9 cellular contexts compared by ENCODE assay signal in genomic region chr15:28321679-28322078, GRCh38. TPM values are rescaled to one million over a fixed set of nuclear protein-coding genes. Genes with fewer than 3 reads are reported as not detected.
A peak's percentile ranks its signal among the peaks of the same experiment; 100 is the strongest.
DNase-seq lines count a peak whose midpoint lies in the region; ATAC-seq, FAIRE-seq and TF ChIP-seq lines count a peak whose summit lies in the region.
"Not testable (repeated sequence)": the region's sequence is repeated elsewhere in the genome, so short reads cannot be mapped to it uniquely, and the experiment has no call there.
"Had no signal": no experiment of that assay in that cellular context is flagged by ENCODE, and none has a peak within 500 bp of the region (broad histone marks: within the 10 kb centered on the region; RNA-seq: fewer than 3 reads in every experiment).

No MANE protein-coding gene starts in this region.

- intact Hi-C loops in OCI-LY7 (cut with micrococcal nuclease; ENCODE audit: unreplicated experiment); activated CD8-positive, alpha-beta T cell treated with anti-CD3 and anti-CD28 coated beads for 36 hours (cut with micrococcal nuclease); GM12878 (cut with micrococcal nuclease; ENCODE audit: unreplicated experiment): not testable (repeated sequence)

- in situ Hi-C loops in GM12878 (cut with MboI) = not testable (repeated sequence)

- H3K4me3 ChIP-seq in GM12865 (ENCODE audit: low read depth, low read length) (peak overlapping the region; percentile 51), OCI-LY7 (ENCODE audit: low read depth, low read length, poor library complexity, severe bottlenecking) (peak overlapping the region; percentile 62), GM12878 (peak overlapping the region; percentile 71; the same call in 1 of the 2 replicates), fibroblast of pulmonary artery (replicated peaks; ENCODE audit: low read depth, low read length) (peak overlapping the region; percentile 48), smooth muscle cell (peak overlapping the region; percentile 53)

- POLR2A ChIA-PET in OCI-LY7 (lab: Charles Lee); activated CD8-positive, alpha-beta T cell treated with anti-CD3 and anti-CD28 coated beads for 36 hours (lab: Charles Lee); GM12878 (lab: Charles Lee): not testable (repeated sequence)

- H3K9me3 ChIP-seq in OCI-LY7 (ENCODE audit: low read length); GM12878 (replicated peaks; ENCODE audit: control insufficient read depth, insufficient read depth, low read length); smooth muscle cell (replicated peaks; ENCODE audit: low read depth): not testable (repeated sequence)

- not testable (repeated sequence) for H3K36me3 Mint-ChIP-seq in activated CD8-positive, alpha-beta T cell treated with anti-CD3 and anti-CD28 coated beads for 36 hours (ENCODE audit: low read depth); mesothelial cell of epicardium

- CTCF ChIA-PET in OCI-LY7 (lab: Charles Lee; ENCODE audit: unreplicated experiment); activated CD8-positive, alpha-beta T cell treated with anti-CD3 and anti-CD28 coated beads for 36 hours (lab: Charles Lee); GM12878 (lab: Yijun Ruan, JAX): not testable (repeated sequence)

- peaks cover 14% of the 10 kb centered on the region for H3K36me3 ChIP-seq in OCI-LY7 (ENCODE audit: insufficient read depth, low read length)
- not testable (repeated sequence) for H3K36me3 ChIP-seq in GM12878 (ENCODE audit: control insufficient read depth in 2 of 2, insufficient read depth in 2 of 2, low read length in 1 of 2); smooth muscle cell (ENCODE audit: low read depth)

- peak overlapping the region; percentile 48 for H3K27ac ChIP-seq in OCI-LY7 (ENCODE audit: low read depth, low read length, poor library complexity, severe bottlenecking)
- peak overlapping the region; percentile 48; the same call in 1 of the 2 replicates for H3K27ac ChIP-seq in GM12878 (ENCODE audit: control insufficient read depth, insufficient read depth)
- H3K27ac ChIP-seq in smooth muscle cell (ENCODE audit: low read depth) = not testable (repeated sequence)

- H2AFZ ChIP-seq in OCI-LY7 (ENCODE audit: low read length); GM12878 (ENCODE audit: control insufficient read depth, low read depth, low read length); smooth muscle cell (ENCODE audit: low read depth): not testable (repeated sequence)

- not testable (repeated sequence) for H4K20me1 ChIP-seq in OCI-LY7 (ENCODE audit: insufficient read depth, low read length); GM12878 (ENCODE audit: control insufficient read depth, insufficient read depth); smooth muscle cell (ENCODE audit: low read depth)

- not testable (repeated sequence) for H3K79me2 ChIP-seq in OCI-LY7 (ENCODE audit: insufficient read depth, low read depth, low read length); GM12878 (ENCODE audit: control insufficient read depth, insufficient read depth, low read length); smooth muscle cell (ENCODE audit: low read depth)

- FAIRE-seq in GM12878 (lab: Jason Lieb, UNC) = not testable (repeated sequence)

- peak overlapping the region; percentile 98 for H3K4me3 Mint-ChIP-seq in activated CD8-positive, alpha-beta T cell treated with anti-CD3 and anti-CD28 coated beads for 36 hours
- H3K4me3 Mint-ChIP-seq in mesothelial cell of epicardium = peak overlapping the region; percentile 97

- RAD21 ChIA-PET in GM12878 (lab: Charles Lee; ENCODE audit: unreplicated experiment) = not testable (repeated sequence)

- H3K27me3 Mint-ChIP-seq in activated CD8-positive, alpha-beta T cell treated with anti-CD3 and anti-CD28 coated beads for 36 hours; mesothelial cell of epicardium (ENCODE audit: low read depth): not testable (repeated sequence)

- not testable (repeated sequence) for H3K9me3 Mint-ChIP-seq in activated CD8-positive, alpha-beta T cell treated with anti-CD3 and anti-CD28 coated beads for 36 hours; mesothelial cell of epicardium

- ATAC-seq in activated CD8-positive, alpha-beta T cell treated with anti-CD3 and anti-CD28 coated beads for 36 hours; GM12878: not testable (repeated sequence)

- H3K4me2 ChIP-seq in OCI-LY7 (ENCODE audit: low read length) = peak overlapping the region; percentile 34; the same call in 1 of the 2 replicates
- H3K4me2 ChIP-seq in GM12878 (ENCODE audit: control insufficient read depth, insufficient read depth) = not testable (repeated sequence)
- peak overlapping the region; percentile 80 for H3K4me2 ChIP-seq in smooth muscle cell

- not testable (repeated sequence) for H3K4me1 Mint-ChIP-seq in activated CD8-positive, alpha-beta T cell treated with anti-CD3 and anti-CD28 coated beads for 36 hours (ENCODE audit: low read depth); mesothelial cell of epicardium

- not testable (repeated sequence) for H3K9me2 ChIP-seq in OCI-LY7 (ENCODE audit: insufficient read depth, low read length)

- TF ChIP-seq POLR2A in GM12878 (IDR thresholded peaks at IDR 0.05; ENCODE audit: low read depth, low read length) = not testable (repeated sequence)

- not testable (repeated sequence) for TF ChIP-seq CTCF in GM12865 (IDR thresholded peaks at IDR 0.05; ENCODE audit: insufficient read depth, low read depth, low read length, missing control alignments); OCI-LY7 (conservative IDR thresholded peaks at IDR 0.05; ENCODE audit: low read length); activated CD8-positive, alpha-beta T cell treated with anti-CD3 and anti-CD28 coated beads for 36 hours (IDR thresholded peaks at IDR 0.05); GM12878 (IDR thresholded peaks at IDR 0.05 in 2 of 3, conservative IDR thresholded peaks at IDR 0.05 in 1 of 3; ENCODE audit: control insufficient read depth in 2 of 3, extremely low read depth in 1 of 3, insufficient read depth in 1 of 3, low read depth in 3 of 3, low read length in 3 of 3); fibroblast of pulmonary artery (IDR thresholded peaks at IDR 0.05; ENCODE audit: low read length, missing control alignments); mesothelial cell of epicardium (IDR thresholded peaks at IDR 0.05; ENCODE audit: unreplicated experiment); smooth muscle cell (IDR thresholded peaks at IDR 0.05; ENCODE audit: borderline replicate concordance, insufficient read depth, poor library complexity, severe bottlenecking)

- H3F3A ChIP-seq in smooth muscle cell (ENCODE audit: low read depth) = not testable (repeated sequence)

- not testable (repeated sequence) for TF ChIP-seq EP300 in GM12878 (IDR thresholded peaks at IDR 0.05; ENCODE audit: borderline replicate concordance in 1 of 2, control insufficient read depth in 1 of 2, low read depth in 2 of 2, low read length in 2 of 2)

- not testable (repeated sequence) for TF ChIP-seq RAD21 in GM12878 (IDR thresholded peaks at IDR 0.05; ENCODE audit: insufficient read depth, low read depth, low read length)

- SMC1A ChIA-PET in GM12878 (lab: Charles Lee; ENCODE audit: uncharacterized antibody, unreplicated experiment) = not testable (repeated sequence)

- H3K4me1 ChIP-seq in OCI-LY7 (ENCODE audit: insufficient read depth, low read length, poor library complexity, severe bottlenecking); GM12878 (ENCODE audit: control insufficient read depth, insufficient read depth, low read length); smooth muscle cell (ENCODE audit: low read depth): not testable (repeated sequence)

- not testable (repeated sequence) for DNase-seq in GM12865 (ENCODE audit: low read depth); OCI-LY7 (ENCODE audit: low spot score); GM12878 (ENCODE audit: low read depth, low spot score); fibroblast of pulmonary artery (ENCODE audit: low read depth); mesothelial cell of epicardium (ENCODE audit: low spot score in 2 of 2, unreplicated experiment in 2 of 2); smooth muscle cell (lab: John Stamatoyannopoulos, UW; ENCODE audit: unreplicated experiment)
- DNase-seq in activated CD8-positive, alpha-beta T cell treated with anti-CD3 and anti-CD28 coated beads for 36 hours = peak; percentile 19

- 0% methylated on average over 10 of the region's 34 CpGs for WGBS in GM12878 (ENCODE audit: insufficient coverage, insufficient replicate concordance, low lambda C conversion rate, missing lambda C conversion rate)
- WGBS in smooth muscle cell (ENCODE audit: low lambda C conversion rate) = 2% methylated on average over 11 of the region's 34 CpGs

- not testable (repeated sequence) for H3K27me3 ChIP-seq in GM12878 (replicated peaks in 1 of 2; ENCODE audit: control insufficient read depth in 2 of 2, insufficient read depth in 2 of 2, low read length in 1 of 2); smooth muscle cell (ENCODE audit: low read depth)

- H3K9ac ChIP-seq in GM12878 (ENCODE audit: control insufficient read depth, insufficient read depth, low read length); smooth muscle cell (ENCODE audit: low read depth): not testable (repeated sequence)

- peak overlapping the region; percentile 96 for H3K27ac Mint-ChIP-seq in activated CD8-positive, alpha-beta T cell treated with anti-CD3 and anti-CD28 coated beads for 36 hours
- peak overlapping the region; percentile 92 for H3K27ac Mint-ChIP-seq in mesothelial cell of epicardium

- BruUV-seq in OCI-LY7 (replicated peaks; lab: Mats Ljungman, UMichigan); GM12878 (replicated peaks; lab: Mats Ljungman, UMichigan): not testable (repeated sequence)

RNA-seq across cellular contexts. Expression of gene HERC2, which starts 0.3 kb away (rescaled TPM):
- total RNA-seq in OCI-LY7 (2014; rRNA removed; shearing (Covaris generic)) = 45.9 and 55.5 TPM in 2 replicates
- total RNA-seq in OCI-LY7 (2022) (94.0 and 102 TPM in 2 replicates), GM12878 (2014; rRNA removed) (28.2 and 29.8 TPM in 2 replicates), GM12878 (2014; rRNA removed; fragmentation: Illumina TruSeq; extraction: Trizol) (18.5 and 19.7 TPM in 2 replicates), GM12878 (2021) (39.0 and 39.8 TPM in 2 replicates), mesothelial cell of epicardium (78.3 to 85.7 TPM (median 84.6 TPM) in 3 replicates), smooth muscle cell (23.4 and 33.1 TPM in 2 replicates)
- 10 to 100 TPM; 29.5 to 32.3 TPM for total RNA-seq in activated CD8-positive, alpha-beta T cell treated with anti-CD3 and anti-CD28 coated beads for 36 hours
- 119 and 124 TPM in 2 replicates for total RNA-seq in GM12878 (2013; cell fraction: nucleolus; rRNA removed)
- polyA plus RNA-seq in GM12878 (2011; ENCODE audit: low read depth) = 10.7 TPM
- polyA plus RNA-seq in GM12878 (2011; rRNA removed) (8.7 and 12.8 TPM in 2 replicates), GM12878 (2014; fragmentation: Illumina TruSeq; extraction: Trizol) (21.2 and 35.7 TPM in 2 replicates), GM12878 (2014; fragmentation: Nextera tagmentation; extraction: Ambion mirVana) (1 to 10 TPM; 6.1 to 8.0 TPM), GM12878 (2014; rRNA removed) (23.7 and 27.1 TPM in 2 replicates), GM12878 (2016; fragmentation: Nextera tagmentation; extraction: Ambion mirVana) (10 to 100 TPM; 24.3 to 31.2 TPM), smooth muscle cell (19.9 and 30.6 TPM in 2 replicates)
- polyA plus RNA-seq in GM12878 (2011; cell fraction: cytosol; rRNA removed) = 17.1 and 21.9 TPM in 2 replicates
- 54.6 and 71.7 TPM in 2 replicates for polyA plus RNA-seq in GM12878 (2011; cell fraction: nucleus; rRNA removed)
- 19.3 and 20.3 TPM in 2 replicates for polyA plus RNA-seq in GM12878 (2012)
- polyA minus RNA-seq in GM12878 (2011; rRNA and poly(A)+ RNA removed) = 21.5 and 38.2 TPM in 2 replicates
- 15.4 and 16.6 TPM in 2 replicates for polyA minus RNA-seq in GM12878 (2011; cell fraction: cytosol; rRNA and poly(A)+ RNA removed)
- 30.1 and 59.3 TPM in 2 replicates for polyA minus RNA-seq in GM12878 (2011; cell fraction: nucleus; rRNA and poly(A)+ RNA removed)

RNA-seq across cellular contexts. Expression of gene GOLGA6L24, which starts 36.2 kb away (rescaled TPM):
- total RNA-seq in OCI-LY7 (2014; rRNA removed; shearing (Covaris generic)) = not detected in 2 replicates
- total RNA-seq in OCI-LY7 (2022) (not detected in 2 replicates), GM12878 (2014; rRNA removed) (not detected in 2 replicates), GM12878 (2014; rRNA removed; fragmentation: Illumina TruSeq; extraction: Trizol) (not detected in 2 replicates), GM12878 (2021) (not detected in 2 replicates), mesothelial cell of epicardium (not detected in 3 replicates), smooth muscle cell (not detected in 2 replicates)
- not detected for total RNA-seq in activated CD8-positive, alpha-beta T cell treated with anti-CD3 and anti-CD28 coated beads for 36 hours
- total RNA-seq in GM12878 (2013; cell fraction: nucleolus; rRNA removed) = not detected in 2 replicates
- polyA plus RNA-seq in GM12878 (2011; ENCODE audit: low read depth) = not detected
- polyA plus RNA-seq in GM12878 (2011; rRNA removed) (not detected in 2 replicates), GM12878 (2014; fragmentation: Illumina TruSeq; extraction: Trizol) (not detected in 2 replicates), GM12878 (2014; fragmentation: Nextera tagmentation; extraction: Ambion mirVana) (not detected), GM12878 (2014; rRNA removed) (not detected in 2 replicates), GM12878 (2016; fragmentation: Nextera tagmentation; extraction: Ambion mirVana) (not detected), smooth muscle cell (not detected in 2 replicates)
- polyA plus RNA-seq in GM12878 (2011; cell fraction: cytosol; rRNA removed) = not detected in 2 replicates
- polyA plus RNA-seq in GM12878 (2011; cell fraction: nucleus; rRNA removed) = not detected in 2 replicates
- polyA plus RNA-seq in GM12878 (2012) = not detected in 2 replicates
- polyA minus RNA-seq in GM12878 (2011; rRNA and poly(A)+ RNA removed) = not detected in 2 replicates
- polyA minus RNA-seq in GM12878 (2011; cell fraction: cytosol; rRNA and poly(A)+ RNA removed) = not detected in 2 replicates
- not detected in 2 replicates for polyA minus RNA-seq in GM12878 (2011; cell fraction: nucleus; rRNA and poly(A)+ RNA removed)
- total RNA-seq: dermis microvascular lymphatic vessel endothelial cell, H1 had no signal
- polyA plus RNA-seq: H1 had no signal

RNA-seq across cellular contexts. Expression of gene GOLGA8F, which starts 56.8 kb away (rescaled TPM):
- not detected in 2 replicates for total RNA-seq in OCI-LY7 (2014; rRNA removed; shearing (Covaris generic))
- total RNA-seq in OCI-LY7 (2022) = not detected in 2 replicates
- not detected for total RNA-seq in activated CD8-positive, alpha-beta T cell treated with anti-CD3 and anti-CD28 coated beads for 36 hours
- not detected in 2 replicates for total RNA-seq in GM12878 (2013; cell fraction: nucleolus; rRNA removed)
- total RNA-seq in GM12878 (2014; rRNA removed) = not detected in 2 replicates
- total RNA-seq in GM12878 (2014; rRNA removed; fragmentation: Illumina TruSeq; extraction: Trizol) = not detected in 2 replicates
- not detected in 2 replicates for total RNA-seq in GM12878 (2021)
- polyA plus RNA-seq in GM12878 (2011; ENCODE audit: low read depth) = not detected
- not detected in 2 replicates for polyA plus RNA-seq in GM12878 (2011; rRNA removed)
- not detected in 2 replicates for polyA plus RNA-seq in GM12878 (2011; cell fraction: cytosol; rRNA removed)
- not detected in 2 replicates for polyA plus RNA-seq in GM12878 (2011; cell fraction: nucleus; rRNA removed)
- not detected in 2 replicates for polyA plus RNA-seq in GM12878 (2012)
- polyA plus RNA-seq in GM12878 (2014; fragmentation: Illumina TruSeq; extraction: Trizol) = not detected in 2 replicates
- not detected for polyA plus RNA-seq in GM12878 (2014; fragmentation: Nextera tagmentation; extraction: Ambion mirVana)
- polyA plus RNA-seq in GM12878 (2014; rRNA removed) = not detected in 2 replicates
- not detected for polyA plus RNA-seq in GM12878 (2016; fragmentation: Nextera tagmentation; extraction: Ambion mirVana)
- not detected in 2 replicates for polyA minus RNA-seq in GM12878 (2011; rRNA and poly(A)+ RNA removed)
- polyA minus RNA-seq in GM12878 (2011; cell fraction: cytosol; rRNA and poly(A)+ RNA removed) = not detected in 2 replicates
- not detected in 2 replicates for polyA minus RNA-seq in GM12878 (2011; cell fraction: nucleus; rRNA and poly(A)+ RNA removed)
- total RNA-seq in mesothelial cell of epicardium = 0.05 TPM in 1 of 3 replicates, not detected in the others
- not detected in 2 replicates for total RNA-seq in smooth muscle cell
- polyA plus RNA-seq in smooth muscle cell = not detected in 2 replicates
- total RNA-seq: dermis microvascular lymphatic vessel endothelial cell, H1 had no signal
- polyA plus RNA-seq: H1 had no signal
